ENCODE assay signal across 11 cellular contexts in the genomic region with DNA sequence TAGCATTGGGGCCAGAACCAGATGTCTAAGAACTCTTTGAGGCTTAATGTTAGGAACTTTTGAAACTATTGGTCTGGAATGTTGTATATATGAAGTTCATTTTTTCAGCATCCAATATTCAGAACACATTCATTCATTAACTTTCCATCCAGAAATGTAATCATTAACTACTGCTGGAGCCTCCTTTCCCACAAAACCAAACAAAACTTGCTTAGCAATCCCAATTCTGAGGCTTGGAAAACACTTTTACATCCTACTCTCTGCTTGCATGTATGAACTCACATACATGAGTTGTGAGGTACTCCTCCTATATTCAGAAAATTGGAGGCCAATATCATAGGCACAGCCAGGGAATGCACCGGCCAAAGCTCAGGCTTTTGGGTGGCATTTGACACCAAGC. TPM values are rescaled to one million over a fixed set of nuclear protein-coding genes. Genes with fewer than 3 reads are reported as not detected.
DNase-seq lines count a peak whose midpoint lies in the region; ATAC-seq and TF ChIP-seq lines count a peak whose summit lies in the region.
"Had no signal": no experiment of that assay in that cellular context is flagged by ENCODE, and none has a peak within 500 bp of the region (broad histone marks: within the 10 kb centered on the region; RNA-seq: fewer than 3 reads in every experiment).

No MANE protein-coding gene starts in this region.

- H3K4ac ChIP-seq in mesendoderm (ENCODE audit: low read depth, low read length): no peak overlapping the region

- no peaks in the 10 kb centered on the region for H3K79me1 ChIP-seq in mesendoderm (ENCODE audit: low read length)

- no peak overlapping the region for H3K27ac ChIP-seq in KMS-11
- no peak overlapping the region for H3K27ac ChIP-seq in ectodermal cell (ENCODE audit: insufficient read depth, low read depth, low read length, poor library complexity, severe bottlenecking)
- no peak overlapping the region for H3K27ac ChIP-seq in mesendoderm (ENCODE audit: low read depth, low read length)
- H3K27ac ChIP-seq in skin epidermis: peak overlapping the region in 9 of 21 experiments; percentile 33 to 91 (median 82)
- H3K27ac ChIP-seq in ascending aorta: no peak overlapping the region

- no peak overlapping the region for H4K8ac ChIP-seq in mesendoderm (ENCODE audit: low read depth, low read length)

- H3K56ac ChIP-seq in mesendoderm (ENCODE audit: low read length): peak overlapping the region; percentile 76

- H2BK15ac ChIP-seq in mesendoderm (replicated peaks; ENCODE audit: low read depth): no peak overlapping the region

- no peak overlapping the region for H2AK5ac ChIP-seq in mesendoderm (ENCODE audit: low read length)

- intact Hi-C loops in ascending aorta (cut with DNase I): no loop called here

- 43 to 49% methylated on average over 1 of the region's 1 CpG for WGBS in ectodermal cell, 2 experiments
- WGBS in mesendoderm (ENCODE audit: extremely low coverage, insufficient coverage, low lambda C conversion rate): no CpG with 5 or more reads among the region's 1 CpG

- no peak overlapping the region for H4K5ac ChIP-seq in mesendoderm (ENCODE audit: low read length)

- H3K18ac ChIP-seq in mesendoderm (ENCODE audit: low read length): no peak overlapping the region

- H3K27me3 ChIP-seq in KMS-11 (ENCODE audit: insufficient read depth, low read depth) (no peaks in the 10 kb centered on the region), ectodermal cell (ENCODE audit: control insufficient read depth, insufficient read depth, low read length, poor library complexity, severe bottlenecking) (peaks cover 60% of the 10 kb centered on the region), mesendoderm (ENCODE audit: insufficient read depth, low read length, poor library complexity) (peaks cover 16% of the 10 kb centered on the region), ascending aorta (no peaks in the 10 kb centered on the region)

- no peak overlapping the region for H2BK5ac ChIP-seq in mesendoderm (ENCODE audit: low read length)

- TF ChIP-seq CTCF in KMS-11 (conservative IDR thresholded peaks at IDR 0.05; ENCODE audit: low read depth, low read length) (no peak), ascending aorta (IDR thresholded peaks at IDR 0.05) (no peak)

- H3K79me2 ChIP-seq in KMS-11 (ENCODE audit: insufficient read depth, low read depth) (no peaks in the 10 kb centered on the region), mesendoderm (ENCODE audit: control insufficient read depth, insufficient read depth, low read length) (no peaks in the 10 kb centered on the region)

- H3K9me3 ChIP-seq in ectodermal cell (ENCODE audit: control insufficient read depth, low read length) (no peaks in the 10 kb centered on the region), ascending aorta (no peaks in the 10 kb centered on the region)

- H4K20me1 ChIP-seq in KMS-11 (ENCODE audit: insufficient read depth): no peaks in the 10 kb centered on the region

- ATAC-seq in GM18519 (IDR thresholded peaks at IDR 0.05; ENCODE audit: low FRiP score, unreplicated experiment) (no peak), HG02678 (IDR thresholded peaks at IDR 0.05; ENCODE audit: unreplicated experiment) (no peak), HG03342 (IDR thresholded peaks at IDR 0.05; ENCODE audit: unreplicated experiment) (no peak)
- ATAC-seq: HCT116 had no signal

- H3K4me1 ChIP-seq in KMS-11 (ENCODE audit: low read depth, poor library complexity, severe bottlenecking) (peaks cover 26% of the 10 kb centered on the region), ectodermal cell (ENCODE audit: control insufficient read depth, insufficient read depth, low read length) (peaks cover 8% of the 10 kb centered on the region), mesendoderm (ENCODE audit: control insufficient read depth, low read depth, low read length) (no peaks in the 10 kb centered on the region), ascending aorta (peaks cover 0 to 11% of the 10 kb centered on the region in 2 donors)

- H3K9ac ChIP-seq in KMS-11 (no peak overlapping the region), mesendoderm (ENCODE audit: low read length) (no peak overlapping the region)

- H3K4me3 ChIP-seq in KMS-11 (IDR thresholded peaks at IDR 0.05; ENCODE audit: insufficient read depth, low read depth, low read length) (no peak overlapping the region), ectodermal cell (ENCODE audit: insufficient read depth, low read depth, low read length) (peak overlapping the region; percentile 62), mesendoderm (ENCODE audit: low read length) (no peak overlapping the region), skin epidermis (peak overlapping the region in 5 of 7 experiments; percentile 44 to 61 (median 55)), ascending aorta (peak overlapping the region in 1 of 2 donors; percentile 71)

- no peak for DNase-seq in mesendoderm
- DNase-seq in ascending aorta (ENCODE audit: low spot score in 2 of 2): no peak
- DNase-seq: Karpas-422 had no signal

- H2AFZ ChIP-seq in KMS-11 (ENCODE audit: low read depth): peak overlapping the region; percentile 76

- H3K23ac ChIP-seq in mesendoderm (ENCODE audit: low read length): no peak overlapping the region

- no peak overlapping the region for H2BK120ac ChIP-seq in mesendoderm (ENCODE audit: low read depth, low read length)

- peak overlapping the region; percentile 92; the same call in 1 of the 2 replicates for H3K4me2 ChIP-seq in KMS-11
- peak overlapping the region; percentile 73 for H3K4me2 ChIP-seq in mesendoderm (ENCODE audit: low read length)

- no peaks in the 10 kb centered on the region for H3K36me3 ChIP-seq in KMS-11 (ENCODE audit: insufficient read depth)
- H3K36me3 ChIP-seq in ectodermal cell (ENCODE audit: control insufficient read depth, insufficient read depth, low read length): no peaks in the 10 kb centered on the region
- no peaks in the 10 kb centered on the region for H3K36me3 ChIP-seq in mesendoderm (ENCODE audit: control insufficient read depth, insufficient read depth, low read length)
- H3K36me3 ChIP-seq in ascending aorta: no peaks in the 10 kb centered on the region

RNA-seq across cellular contexts. Expression of a gene that starts 0.8 kb away (rescaled TPM):
- polyA plus RNA-seq in ectodermal cell (2013, experiment 1 of 4): 8.5 TPM
- 8.8 TPM for polyA plus RNA-seq in ectodermal cell (2013, experiment 2 of 4)
- polyA plus RNA-seq in ectodermal cell (2013, experiment 3 of 4): 5.6 TPM
- 7.3 TPM for polyA plus RNA-seq in ectodermal cell (2013, experiment 4 of 4)
- polyA plus RNA-seq in mesendoderm (2013, experiment 1 of 2): 0.34 TPM
- 0.46 TPM for polyA plus RNA-seq in mesendoderm (2013, experiment 2 of 2)
- 5.7 TPM for total RNA-seq in ascending aorta
- total RNA-seq: T-helper 1 cell treated with Interleukin-12 subunit alpha and Interleukin-12 subunit beta and Interleukin-4 antibody, amounts not matched to agents 30 ng/mL and 1 ng/mL, for 36 hours had no signal

Comparison
In these comparisons a context has a peak if more than half of its experiments do, and no peak if none do; other contexts are left out.
1. H3K4me3 ChIP-seq: peak in ectodermal cell (single experiment) and skin epidermis (5 of 7); none in KMS-11 (single experiment) and mesendoderm (single experiment).